Comparison of ENCODE assay signal across 16 cellular contexts in the genomic region with DNA sequence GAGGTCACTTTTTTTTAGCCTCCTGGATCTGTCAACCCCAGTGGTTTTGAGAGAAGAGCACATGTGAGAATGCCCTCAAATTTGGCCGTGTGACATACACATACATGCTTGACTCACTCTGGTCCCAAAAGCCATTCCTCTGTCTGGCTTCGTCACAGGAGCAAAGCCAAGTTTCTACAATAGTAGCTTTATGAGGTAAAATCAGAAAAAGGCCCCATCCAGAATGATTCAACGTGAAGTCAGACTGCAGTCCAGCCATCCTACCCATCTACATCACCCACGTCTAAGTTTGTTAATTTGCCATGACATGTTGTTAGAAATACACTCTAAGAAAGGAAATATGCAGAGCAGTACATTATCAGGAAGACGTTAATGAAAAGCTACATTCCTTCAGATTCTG.
DNase-seq lines count a peak whose midpoint lies in the region; ATAC-seq and TF ChIP-seq lines count a peak whose summit lies in the region.
"Had no signal": no experiment of that assay in that cellular context is flagged by ENCODE, and none has a peak within 500 bp of the region (broad histone marks: within the 10 kb centered on the region; RNA-seq: fewer than 3 reads in every experiment).

No MANE protein-coding gene starts in this region.

- peak overlapping the region; percentile 50 for H3K27ac Mint-ChIP-seq in activated naive CD8-positive, alpha-beta T cell
- H3K27ac Mint-ChIP-seq in activated naive CD8-positive, alpha-beta T cell treated with anti-CD3 and anti-CD28 coated beads for 36 hours, result no peak overlapping the region
- peak overlapping the region in 1 of 7 donors; percentile 1 for H3K27ac Mint-ChIP-seq in CD14-positive monocyte
- H3K27ac Mint-ChIP-seq: effector memory CD8-positive, alpha-beta T cell; nephron had no signal

- DNase-seq in activated naive CD8-positive, alpha-beta T cell treated with anti-CD3 and anti-CD28 coated beads for 36 hours, result no peak
- DNase-seq in adipocyte (ENCODE audit: low read depth) (peak; percentile 31), foreskin fibroblast (peak; percentile 83 to 85), superior temporal gyrus (ENCODE audit: extremely low spot score) (peak; percentile 75), CD14-positive monocyte (ENCODE audit: low spot score) (no peak)
- no peak for DNase-seq in activated CD8-positive, alpha-beta memory T cell treated with anti-CD3 and anti-CD28 coated beads, Interleukin-2, amount 50 U/mL, for 48 hours
- DNase-seq: aorta; effector memory CD8-positive, alpha-beta T cell; heart right ventricle; NCI-H1417; SW 1271 had no signal

- H3K4me3 ChIP-seq in adipocyte (ENCODE audit: low read length), result no peak overlapping the region
- no peak overlapping the region for H3K4me3 ChIP-seq in foreskin fibroblast (ENCODE audit: low read depth in 1 of 2, low read length in 2 of 2)
- H3K4me3 ChIP-seq: heart right ventricle, skin epidermis had no signal

- peaks cover 18% of the 10 kb centered on the region for H3K36me3 ChIP-seq in adipocyte (ENCODE audit: control insufficient read depth, insufficient read depth, low read length, severe bottlenecking)

- intact Hi-C loops in CD14-positive monocyte (cut with micrococcal nuclease), result no loop called here

- peaks cover 15% of the 10 kb centered on the region for H3K36me3 Mint-ChIP-seq in activated naive CD8-positive, alpha-beta T cell
- peaks cover 18% of the 10 kb centered on the region for H3K36me3 Mint-ChIP-seq in activated naive CD8-positive, alpha-beta T cell treated with anti-CD3 and anti-CD28 coated beads for 36 hours
- peaks cover 39 to 51% of the 10 kb centered on the region in 2 donors for H3K36me3 Mint-ChIP-seq in CD14-positive monocyte

- no peaks in the 10 kb centered on the region for H3K9me3 ChIP-seq in adipocyte (ENCODE audit: control insufficient read depth, low read length)
- H3K9me3 ChIP-seq: heart right ventricle had no signal

- TF ChIP-seq CTCF in foreskin fibroblast (IDR thresholded peaks at IDR 0.05; ENCODE audit: low read depth, low read length) (no peak), CD14-positive monocyte (IDR thresholded peaks at IDR 0.05) (no peak)

- no peaks in the 10 kb centered on the region for H3K9me3 Mint-ChIP-seq in activated naive CD8-positive, alpha-beta T cell (ENCODE audit: low read depth)
- no peaks in the 10 kb centered on the region for H3K9me3 Mint-ChIP-seq in activated naive CD8-positive, alpha-beta T cell treated with anti-CD3 and anti-CD28 coated beads for 36 hours
- H3K9me3 Mint-ChIP-seq in CD14-positive monocyte, result peaks cover 0 to 1% (median 0%) of the 10 kb centered on the region in 7 donors
- H3K9me3 Mint-ChIP-seq: effector memory CD8-positive, alpha-beta T cell; nephron had no signal

- no peak overlapping the region for H3K4me3 Mint-ChIP-seq in activated naive CD8-positive, alpha-beta T cell
- H3K4me3 Mint-ChIP-seq in activated naive CD8-positive, alpha-beta T cell treated with anti-CD3 and anti-CD28 coated beads for 36 hours, result no peak overlapping the region
- no peak overlapping the region for H3K4me3 Mint-ChIP-seq in CD14-positive monocyte
- H3K4me3 Mint-ChIP-seq: effector memory CD8-positive, alpha-beta T cell; nephron had no signal

- no peaks in the 10 kb centered on the region for H3K4me1 Mint-ChIP-seq in activated naive CD8-positive, alpha-beta T cell (ENCODE audit: low read depth)
- H3K4me1 Mint-ChIP-seq in activated naive CD8-positive, alpha-beta T cell treated with anti-CD3 and anti-CD28 coated beads for 36 hours, result peaks cover 4% of the 10 kb centered on the region
- peaks cover 10% of the 10 kb centered on the region for H3K4me1 Mint-ChIP-seq in CD14-positive monocyte

- no peaks in the 10 kb centered on the region for H3K27me3 Mint-ChIP-seq in activated naive CD8-positive, alpha-beta T cell
- H3K27me3 Mint-ChIP-seq in activated naive CD8-positive, alpha-beta T cell treated with anti-CD3 and anti-CD28 coated beads for 36 hours, result no peaks in the 10 kb centered on the region
- no peaks in the 10 kb centered on the region for H3K27me3 Mint-ChIP-seq in CD14-positive monocyte (ENCODE audit: low read depth in 3 of 3)
- H3K27me3 Mint-ChIP-seq: effector memory CD8-positive, alpha-beta T cell had no signal

- ATAC-seq in GM19324 (IDR thresholded peaks at IDR 0.05; ENCODE audit: low FRiP score, unreplicated experiment), result no peak
- ATAC-seq: effector memory CD8-positive, alpha-beta T cell; left lobe of liver had no signal

- H3K27me3 ChIP-seq in adipocyte (replicated peaks; ENCODE audit: control insufficient read depth, insufficient read depth, low read length), result no peaks in the 10 kb centered on the region
- H3K27me3 ChIP-seq: heart right ventricle had no signal

- H3K9ac ChIP-seq in adipocyte (ENCODE audit: low read length), result no peak overlapping the region

- H3K4me1 ChIP-seq in adipocyte (ENCODE audit: control insufficient read depth, insufficient read depth, low read length), result peaks cover 8% of the 10 kb centered on the region

Comparison
In these comparisons a context has a peak if more than half of its experiments do, and no peak if none do; other contexts are left out.
1. DNase-seq: peak in adipocyte (single experiment), foreskin fibroblast (2 of 2) and superior temporal gyrus (single experiment); none in activated naive CD8-positive, alpha-beta T cell treated with anti-CD3 and anti-CD28 coated beads for 36 hours (single experiment), activated CD8-positive, alpha-beta memory T cell treated with anti-CD3 and anti-CD28 coated beads, Interleukin-2, amount 50 U/mL, for 48 hours (single experiment) and CD14-positive monocyte (single experiment).